Comparison of ENCODE assay signal across 8 cellular contexts in the genomic region with DNA sequence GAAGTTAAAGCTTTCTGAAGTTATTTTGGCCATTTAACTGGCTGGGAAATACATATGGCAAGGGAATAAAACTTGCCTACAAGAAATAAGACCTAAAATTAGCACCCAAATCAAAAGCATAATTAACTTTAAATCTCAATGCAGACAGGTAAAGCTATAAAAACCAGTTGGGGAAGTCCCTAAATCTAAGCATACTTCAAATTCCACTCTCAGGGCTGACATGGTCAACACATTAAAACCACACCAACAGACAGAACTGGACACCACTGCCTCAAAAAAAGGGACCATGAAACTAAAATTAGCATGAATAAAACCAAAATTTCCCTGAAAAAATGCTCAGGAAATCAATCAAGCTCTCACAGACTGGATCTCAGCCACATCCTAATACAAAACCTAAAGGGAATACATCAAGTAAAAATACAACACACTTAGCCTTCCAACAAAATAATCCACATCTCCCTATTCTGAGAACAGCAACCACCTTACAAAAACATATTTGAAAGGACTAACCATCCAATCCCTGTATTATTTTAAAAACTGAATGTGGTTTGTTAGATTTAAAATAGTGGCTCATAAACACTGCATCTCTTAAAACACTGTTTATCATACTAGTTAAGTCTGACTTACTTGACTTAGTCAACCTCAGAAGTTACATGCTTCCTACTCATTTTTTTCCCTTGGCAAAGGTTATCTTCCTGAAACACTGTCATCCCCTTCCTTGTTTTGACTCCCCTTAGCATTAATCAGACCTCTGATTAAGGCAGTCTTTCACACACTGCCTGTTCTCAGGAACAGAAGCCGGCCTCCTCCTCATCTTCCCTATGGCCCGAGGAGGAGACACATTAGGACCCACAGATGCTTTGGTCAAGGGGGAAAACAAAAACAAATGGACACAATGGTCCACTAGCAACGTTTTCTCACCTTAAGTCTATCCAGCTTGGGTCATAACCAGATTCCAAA. TPM values are rescaled to one million over a fixed set of nuclear protein-coding genes. Genes with fewer than 3 reads are reported as not detected.
DNase-seq lines count a peak whose midpoint lies in the region; ATAC-seq and TF ChIP-seq lines count a peak whose summit lies in the region.

No MANE protein-coding gene starts in this region.

- H3K9me3 ChIP-seq in BE2C (no peaks in the 10 kb centered on the region), mucosa of descending colon (no peaks in the 10 kb centered on the region)

- H3K36me3 ChIP-seq in BE2C (peaks cover 84% of the 10 kb centered on the region), mucosa of descending colon (ENCODE audit: low read depth) (peaks cover under 1% of the 10 kb centered on the region)

- H3K27me3 ChIP-seq in BE2C, result no peaks in the 10 kb centered on the region

- DNase-seq in BE2C (no peak), mucosa of descending colon (no peak), Ammon's horn (ENCODE audit: low spot score) (no peak), SHP77 (lab: John Stamatoyannopoulos, UW) (no peak), HuH-7 (ENCODE audit: low spot score) (no peak)
- no peak for DNase-seq in central memory CD8-positive, alpha-beta T cell (ENCODE audit: low spot score in 2 of 2)

- H3K4me3 ChIP-seq in BE2C (ENCODE audit: low read depth, low read length) (peak overlapping the region; percentile 3; the same call in 1 of the 2 replicates), mucosa of descending colon (no peak overlapping the region)

- peak overlapping the region; percentile 71 for H3K4me3 Mint-ChIP-seq in central memory CD8-positive, alpha-beta T cell

- intact Hi-C loops in mucosa of descending colon (cut with DNase I, micrococcal nuclease), result loop anchor here in 1 of 2 donors (10.0 kb wide), 1 partner anchor 855 kb away; the partner anchor contains the start of gene EIF4A2

- TF ChIP-seq RAD21 in Ishikawa (IDR thresholded peaks at IDR 0.05; ENCODE audit: low read depth), result no peak

- H3K4me1 Mint-ChIP-seq in central memory CD8-positive, alpha-beta T cell, result peaks cover 96% of the 10 kb centered on the region

- H3K4me1 ChIP-seq in BE2C (peaks cover 19% of the 10 kb centered on the region), mucosa of descending colon (ENCODE audit: low read depth) (peaks cover 74% of the 10 kb centered on the region)

- H3K27me3 Mint-ChIP-seq in central memory CD8-positive, alpha-beta T cell, result no peaks in the 10 kb centered on the region

- no peak for TF ChIP-seq CTCF in BE2C (IDR thresholded peaks at IDR 0.05; ENCODE audit: low read depth, low read length)
- TF ChIP-seq CTCF in mucosa of descending colon (IDR thresholded peaks at IDR 0.05), result no peak

- no peak for TF ChIP-seq EP300 in Ishikawa (IDR thresholded peaks at IDR 0.05; ENCODE audit: borderline replicate concordance)

- peak overlapping the region; percentile 58 for H3K27ac Mint-ChIP-seq in central memory CD8-positive, alpha-beta T cell (ENCODE audit: low read depth)

- H3K9me3 Mint-ChIP-seq in central memory CD8-positive, alpha-beta T cell, result no peaks in the 10 kb centered on the region

- no peak for ATAC-seq in central memory CD8-positive, alpha-beta T cell (replicated peaks; ENCODE audit: extremely low read depth, poor library complexity, severe bottlenecking)
- ATAC-seq in mucosa of descending colon (peak; percentile 17), HG02852 (IDR thresholded peaks at IDR 0.05; ENCODE audit: unreplicated experiment) (no peak)

- H3K36me3 Mint-ChIP-seq in central memory CD8-positive, alpha-beta T cell (ENCODE audit: insufficient read depth), result peaks cover 64% of the 10 kb centered on the region

TF ChIP-seq in Ishikawa, 13 proteins besides CTCF, POLR2A, EP300 and RAD21:
- TF ChIP-seq TEAD4 (IDR thresholded peaks at IDR 0.05), result 0 out of 2 replicates have a peak, but pooled peaks have one; percentile 31
- no peak for TF ChIP-seq YY1 (IDR thresholded peaks at IDR 0.05; ENCODE audit: low read depth)
TF ChIP-seq in Ishikawa: peak in this region for 1.

RNA-seq across cellular contexts. Expression of gene TRA2B, which starts 8.3 kb away (rescaled TPM):
- 391 TPM for polyA plus RNA-seq in BE2C (2012; ENCODE audit: insufficient read depth, insufficient read length, low read depth)
- total RNA-seq in mucosa of descending colon, result 100 to 1,000 TPM in 1 of 3 donors, 10 to 100 TPM in 2; 77.0 to 121 (median 92.0) TPM
